17 cellular contexts compared by ENCODE assay signal in genomic region chr15:89107984-89108383, GRCh38. TPM values are rescaled to one million over a fixed set of nuclear protein-coding genes. Genes with fewer than 3 reads are reported as not detected.
DNase-seq lines count a peak whose midpoint lies in the region; ATAC-seq lines count a peak whose summit lies in the region.
"Had no signal": no experiment of that assay in that cellular context is flagged by ENCODE, and none has a peak within 500 bp of the region (broad histone marks: within the 10 kb centered on the region; RNA-seq: fewer than 3 reads in every experiment).

No MANE protein-coding gene starts in this region.

- H3K27me3 Mint-ChIP-seq in activated T-cell treated with anti-CD3 and anti-CD28 coated beads, Interleukin-2, amount 50 U/mL, for 24 hours = no peaks in the 10 kb centered on the region
- H3K27me3 Mint-ChIP-seq in activated T-cell treated with anti-CD3 and anti-CD28 coated beads, Interleukin-2, amount 50 U/mL, for 4 hours (ENCODE audit: low read depth) = no peaks in the 10 kb centered on the region
- H3K27me3 Mint-ChIP-seq in activated T-helper 17 cell treated with anti-CD3 and anti-CD28 coated beads, Interleukin-2, amount 50 U/mL, for 72 hours = no peaks in the 10 kb centered on the region

- H3K27ac Mint-ChIP-seq in activated T-cell treated with anti-CD3 and anti-CD28 coated beads, Interleukin-2, amount 50 U/mL, for 24 hours = peak overlapping the region; percentile 12
- peak overlapping the region; percentile 48 for H3K27ac Mint-ChIP-seq in activated T-helper 17 cell treated with anti-CD3 and anti-CD28 coated beads, Interleukin-2, amount 50 U/mL, for 72 hours
- H3K27ac Mint-ChIP-seq: HFFc6 had no signal

- peaks cover 50% of the 10 kb centered on the region for H3K36me3 Mint-ChIP-seq in activated T-cell treated with anti-CD3 and anti-CD28 coated beads, Interleukin-2, amount 50 U/mL, for 24 hours (ENCODE audit: low read depth)
- peaks cover 16% of the 10 kb centered on the region for H3K36me3 Mint-ChIP-seq in activated T-cell treated with anti-CD3 and anti-CD28 coated beads, Interleukin-2, amount 50 U/mL, for 4 hours (ENCODE audit: insufficient read depth)
- peaks cover 12% of the 10 kb centered on the region for H3K36me3 Mint-ChIP-seq in activated T-helper 17 cell treated with anti-CD3 and anti-CD28 coated beads, Interleukin-2, amount 50 U/mL, for 72 hours (ENCODE audit: low read depth)

- H3K4me1 Mint-ChIP-seq in activated T-cell treated with anti-CD3 and anti-CD28 coated beads, Interleukin-2, amount 50 U/mL, for 24 hours (ENCODE audit: low read depth) = peaks cover 41% of the 10 kb centered on the region
- peaks cover 18% of the 10 kb centered on the region for H3K4me1 Mint-ChIP-seq in activated T-cell treated with anti-CD3 and anti-CD28 coated beads, Interleukin-2, amount 50 U/mL, for 4 hours (ENCODE audit: low read depth)
- H3K4me1 Mint-ChIP-seq in activated T-helper 17 cell treated with anti-CD3 and anti-CD28 coated beads, Interleukin-2, amount 50 U/mL, for 72 hours = peaks cover 15% of the 10 kb centered on the region

- H3K9me3 Mint-ChIP-seq in activated T-cell treated with anti-CD3 and anti-CD28 coated beads, Interleukin-2, amount 50 U/mL, for 24 hours = no peaks in the 10 kb centered on the region
- H3K9me3 Mint-ChIP-seq in activated T-cell treated with anti-CD3 and anti-CD28 coated beads, Interleukin-2, amount 50 U/mL, for 4 hours = no peaks in the 10 kb centered on the region
- H3K9me3 Mint-ChIP-seq in activated T-helper 17 cell treated with anti-CD3 and anti-CD28 coated beads, Interleukin-2, amount 50 U/mL, for 72 hours = no peaks in the 10 kb centered on the region
- H3K9me3 Mint-ChIP-seq: HFFc6 had no signal

- no peak for ATAC-seq in activated T-cell treated with anti-CD3 and anti-CD28 coated beads, Interleukin-2, amount 50 U/mL, for 4 hours
- peak; percentile 71 for ATAC-seq in activated T-helper 17 cell treated with anti-CD3 and anti-CD28 coated beads, Interleukin-2, amount 50 U/mL, for 72 hours (replicated peaks)
- ATAC-seq: left lobe of liver had no signal

- no peak for DNase-seq in activated T-cell treated with anti-CD3 and anti-CD28 coated beads, Interleukin-2, amount 50 U/mL, for 24 hours
- DNase-seq in activated T-cell treated with anti-CD3 and anti-CD28 coated beads, Interleukin-2, amount 50 U/mL, for 4 hours = no peak
- DNase-seq in islet precursor cell (peak; percentile 69), occipital lobe (lab: John Stamatoyannopoulos, UW) (no peak), NCI-H2081 (lab: John Stamatoyannopoulos, UW) (no peak)
- no peak for DNase-seq in activated CD4-positive, CD25-positive, alpha-beta regulatory T cell (lab: John Stamatoyannopoulos, UW)
- DNase-seq: activated T-cell treated with anti-CD3 and anti-CD28 coated beads for 4 hours; effector CD8-positive, alpha-beta T cell; HFFc6; NCI-H1436 treated with DMSO at 0.1 percent for 48 hours; NCI-H526; SHP77; stimulated activated CD4-positive, alpha-beta T cell treated with anti-CD3 and anti-CD28 coated beads, Interleukin-12 subunit alpha, Interleukin-12 subunit beta, amount 100 ng/mL, for 4 hours; WERI-Rb-1 had no signal

- H3K4me3 Mint-ChIP-seq in activated T-cell treated with anti-CD3 and anti-CD28 coated beads, Interleukin-2, amount 50 U/mL, for 24 hours = no peak overlapping the region
- H3K4me3 Mint-ChIP-seq in activated T-cell treated with anti-CD3 and anti-CD28 coated beads, Interleukin-2, amount 50 U/mL, for 4 hours = no peak overlapping the region
- no peak overlapping the region for H3K4me3 Mint-ChIP-seq in activated T-helper 17 cell treated with anti-CD3 and anti-CD28 coated beads, Interleukin-2, amount 50 U/mL, for 72 hours
- H3K4me3 Mint-ChIP-seq: HFFc6 had no signal

- H3K27ac ChIP-seq in temporal lobe (ENCODE audit: low read depth, low read length) = peak overlapping the region; percentile 1
- H3K27ac ChIP-seq: WERI-Rb-1 had no signal

RNA-seq across cellular contexts. Expression of gene ABHD2, which starts 19.7 kb away (rescaled TPM):
- total RNA-seq in activated T-cell treated with anti-CD3 and anti-CD28 coated beads, Interleukin-2, amount 50 U/mL, for 4 hours = 10 to 100 TPM; 48.9 to 72.6 (median 64.1) TPM
- total RNA-seq in activated T-helper 17 cell treated with anti-CD3 and anti-CD28 coated beads, Interleukin-2, amount 50 U/mL, for 72 hours = 10 to 100 TPM; 40.1 to 47.7 TPM
- total RNA-seq in temporal lobe = 51.6 TPM
- total RNA-seq in occipital lobe = 55.2 TPM
